24 cellular contexts compared by ENCODE assay signal in genomic region chr13:34290661-34291060, GRCh38.
"Had no signal": no experiment of that assay in that cellular context is flagged by ENCODE, and none has a peak within 500 bp of the region (broad histone marks: within the 10 kb centered on the region; RNA-seq: fewer than 3 reads in every experiment).

No MANE protein-coding gene starts in this region.

- H3K27ac ChIP-seq: dorsolateral prefrontal cortex, epithelial cell of prostate, gastrocnemius medialis, hepatocyte, neutrophil, pancreas, right atrium auricular region, sigmoid colon, testis, tibial nerve, upper lobe of left lung had no signal

- ATAC-seq: esophagus mucosa; gastrocnemius medialis; left lobe of liver; naive thymus-derived CD8-positive, alpha-beta T cell; pancreas; stimulated activated effector memory CD8-positive, alpha-beta T cell treated with anti-CD3 and anti-CD28 coated beads, Interleukin-12 subunit alpha, Interleukin-12 subunit beta, amount 100 ng/mL, for 72 hours; stimulated activated naive CD8-positive, alpha-beta T cell treated with anti-CD3 and anti-CD28 coated beads, Interleukin-15, Interleukin-2, amounts not matched to agents 100 U/mL and 50 U/mL, for 24 hours had no signal

- H3K4me1 ChIP-seq: gastrocnemius medialis, pancreas, right atrium auricular region, testis, upper lobe of left lung had no signal

- H3K36me3 ChIP-seq: gastrocnemius medialis, neutrophil, pancreas, right atrium auricular region, sigmoid colon, tibial nerve, upper lobe of left lung had no signal

- H3K4me3 ChIP-seq: dorsolateral prefrontal cortex, gastrocnemius medialis, hepatocyte, pancreas, right atrium auricular region, sigmoid colon, testis, tibial nerve, upper lobe of left lung had no signal

- H3K9me3 ChIP-seq: gastrocnemius medialis, neutrophil, pancreas, right atrium auricular region, sigmoid colon, testis, tibial nerve, upper lobe of left lung had no signal

- DNase-seq: central memory CD4-positive, alpha-beta T cell; dorsolateral prefrontal cortex; effector CD4-positive, alpha-beta T cell; gastrocnemius medialis; head of caudate nucleus; kidney glomerular epithelial cell; naive thymus-derived CD8-positive, alpha-beta T cell; nephron progenitor cell; pancreas; sigmoid colon; stimulated activated CD4-positive, alpha-beta T cell treated with anti-CD3 and anti-CD28 coated beads, Interleukin-2, amount 100 ng/mL, for 24 hours; stimulated activated CD4-positive, alpha-beta T cell treated with anti-CD3 and anti-CD28 coated beads, Interleukin-4, amount 100 ng/mL, for 24 hours; stimulated activated naive CD8-positive, alpha-beta T cell treated with anti-CD3 and anti-CD28 coated beads, Interleukin-15, Interleukin-2, amounts not matched to agents 100 U/mL and 50 U/mL, for 24 hours; substantia nigra; testis; upper lobe of left lung had no signal

- H3K27me3 ChIP-seq: gastrocnemius medialis, hepatocyte, neutrophil, pancreas, right atrium auricular region, sigmoid colon, testis, tibial nerve, upper lobe of left lung had no signal
